In the genomic region with DNA sequence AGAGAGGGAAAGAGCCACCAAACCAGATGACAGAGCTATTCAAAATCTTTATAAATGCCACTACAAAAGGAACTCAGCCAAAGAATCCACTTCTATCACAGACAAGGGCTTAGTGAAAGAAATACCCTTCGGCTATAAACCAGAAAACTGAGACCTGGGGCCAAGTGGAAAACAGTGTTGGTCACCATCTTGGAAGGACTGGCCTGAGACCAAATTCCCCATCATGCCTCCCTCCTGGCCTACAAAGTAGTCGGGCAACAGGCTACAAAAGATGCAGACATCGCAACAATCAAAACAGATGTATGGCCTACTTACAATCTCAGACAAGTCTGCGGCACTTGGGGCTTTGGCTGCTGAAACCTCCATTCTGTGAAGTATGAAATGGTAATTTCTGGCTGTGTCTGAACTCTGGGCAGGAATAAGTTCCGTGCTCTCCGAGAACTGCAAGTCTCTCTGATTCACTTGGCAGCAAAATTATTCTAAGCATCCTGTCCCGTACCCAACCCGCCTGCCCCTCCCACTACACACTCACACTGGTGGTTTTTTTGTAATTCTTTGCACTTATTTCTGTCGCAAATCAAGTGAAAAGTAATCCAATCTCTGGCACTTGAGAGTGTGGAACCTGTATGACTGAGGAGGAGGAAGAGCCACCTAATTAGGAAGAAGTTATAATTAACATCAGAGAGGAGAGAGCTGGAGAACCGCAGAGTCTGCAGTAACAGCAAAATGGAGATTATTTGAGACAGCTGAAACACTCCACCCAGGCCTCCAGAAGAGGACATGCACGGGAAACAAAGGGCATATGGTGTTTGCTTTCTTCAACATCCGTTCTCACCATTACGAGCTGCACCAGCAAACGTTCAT, we compare ENCODE assay signal across 8 cellular contexts.
A peak's percentile ranks its signal among the peaks of the same experiment; 100 is the strongest.
DNase-seq lines count a peak whose midpoint lies in the region; ATAC-seq lines count a peak whose summit lies in the region.

No MANE protein-coding gene starts in this region.

- intact Hi-C loops in Right ventricle myocardium superior (cut with DNase I): no loop called here

- peak; percentile 67 for ATAC-seq in Right ventricle myocardium superior (ENCODE audit: poor library complexity)
- ATAC-seq in stimulated activated naive CD8-positive, alpha-beta T cell treated with anti-CD3 and anti-CD28 coated beads, Interleukin-15, Interleukin-2, amounts not matched to agents 100 U/mL and 50 U/mL, for 24 hours: peak; percentile 79
- ATAC-seq in HG02973 (IDR thresholded peaks at IDR 0.05; ENCODE audit: unreplicated experiment): no peak

- peak; percentile 43 for DNase-seq in activated CD8-positive, alpha-beta memory T cell treated with anti-CD3 and anti-CD28 coated beads, Interleukin-2, amount 50 U/mL, for 4 hours
- no peak for DNase-seq in activated CD8-positive, alpha-beta memory T cell treated with anti-CD3 and anti-CD28 coated beads for 24 hours
- peak; percentile 49 for DNase-seq in activated T-cell treated with anti-CD3 and anti-CD28 coated beads, Interleukin-2, amount 50 U/mL, for 1 hour
- DNase-seq in Right ventricle myocardium superior: no peak
- DNase-seq in stimulated activated naive CD8-positive, alpha-beta T cell treated with anti-CD3 and anti-CD28 coated beads, Interleukin-15, Interleukin-2, amounts not matched to agents 100 U/mL and 50 U/mL, for 24 hours: no peak
- DNase-seq in HPDE6-E6E7 (ENCODE audit: extremely low spot score): no peak
- no peak for DNase-seq in NK-92 treated with Interleukin-12 subunit alpha and Interleukin-12 subunit beta, amount 100 ng/mL, for 24 hours (lab: John Stamatoyannopoulos, UW)

Comparison
In these comparisons a context has a peak if more than half of its experiments do, and no peak if none do; other contexts are left out.
1. DNase-seq: peak in activated CD8-positive, alpha-beta memory T cell treated with anti-CD3 and anti-CD28 coated beads, Interleukin-2, amount 50 U/mL, for 4 hours (single experiment) and activated T-cell treated with anti-CD3 and anti-CD28 coated beads, Interleukin-2, amount 50 U/mL, for 1 hour (single experiment); none in activated CD8-positive, alpha-beta memory T cell treated with anti-CD3 and anti-CD28 coated beads for 24 hours (single experiment), Right ventricle myocardium superior (single experiment), stimulated activated naive CD8-positive, alpha-beta T cell treated with anti-CD3 and anti-CD28 coated beads, Interleukin-15, Interleukin-2, amounts not matched to agents 100 U/mL and 50 U/mL, for 24 hours (single experiment), HPDE6-E6E7 (single experiment) and NK-92 treated with Interleukin-12 subunit alpha and Interleukin-12 subunit beta, amount 100 ng/mL, for 24 hours (single experiment).